In the genomic region with DNA sequence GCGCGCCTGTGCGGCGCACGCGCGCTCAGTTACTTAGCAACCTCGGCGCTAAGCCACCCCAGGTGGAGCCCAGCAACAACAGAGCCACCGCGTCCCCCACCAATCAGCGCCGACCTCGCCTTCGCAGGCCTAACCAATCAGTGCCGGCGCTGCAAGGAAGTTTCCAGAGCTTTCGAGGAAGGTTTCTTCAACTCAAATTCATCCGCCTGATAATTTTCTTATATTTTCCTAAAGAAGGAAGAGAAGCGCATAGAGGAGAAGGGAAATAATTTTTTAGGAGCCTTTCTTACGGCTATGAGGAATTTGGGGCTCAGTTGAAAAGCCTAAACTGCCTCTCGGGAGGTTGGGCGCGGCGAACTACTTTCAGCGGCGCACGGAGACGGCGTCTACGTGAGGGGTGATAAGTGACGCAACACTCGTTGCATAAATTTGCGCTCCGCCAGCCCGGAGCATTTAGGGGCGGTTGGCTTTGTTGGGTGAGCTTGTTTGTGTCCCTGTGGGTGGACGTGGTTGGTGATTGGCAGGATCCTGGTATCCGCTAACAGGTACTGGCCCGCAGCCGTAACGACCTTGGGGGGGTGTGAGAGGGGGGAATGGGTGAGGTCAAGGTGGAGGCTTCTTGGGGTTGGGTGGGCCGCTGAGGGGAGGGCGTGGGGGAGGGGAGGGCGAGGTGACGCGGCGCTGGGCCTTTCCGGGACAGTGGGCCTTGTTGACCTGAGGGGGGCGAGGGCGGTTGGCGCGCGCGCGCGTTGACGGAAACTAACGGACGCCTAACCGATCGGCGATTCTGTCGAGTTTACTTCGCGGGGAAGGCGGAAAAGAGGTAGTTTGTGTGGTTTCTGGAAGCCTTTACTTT, we compare ENCODE assay signal across 1 cellular context.
TF ChIP-seq lines count a peak whose summit lies in the region.

A gene (plus strand): TSS at position 452 of the 856 bp plus-strand sequence. CDS start 817 bp downstream, outside the sequence.

TF ChIP-seq in HepG2, 621 proteins besides CTCF, POLR2A, EP300 and RAD21 (continued from another document and continues in another):
- TF ChIP-seq YEATS2 (CRISPR knock-in tag; IDR thresholded peaks at IDR 0.05; ENCODE audit: borderline replicate concordance) (peak; percentile 93; the same call in 1 of the 2 replicates), RFX5 (IDR thresholded peaks at IDR 0.05; ENCODE audit: low read depth, low read length) (peak; percentile 97), RARA (CRISPR knock-in tag; IDR thresholded peaks at IDR 0.05) (no peak), ZFY (CRISPR knock-in tag; IDR thresholded peaks at IDR 0.05) (peak; percentile 78), TBP (CRISPR knock-in tag; IDR thresholded peaks at IDR 0.05) (no peak), ZNF557 (CRISPR knock-in tag; IDR thresholded peaks at IDR 0.05) (no peak), EHMT2 (IDR thresholded peaks at IDR 0.05; ENCODE audit: borderline replicate concordance, low read depth, low read length) (no peak), STAG1 (CRISPR knock-in tag; IDR thresholded peaks at IDR 0.05) (no peak), HOXA3 (CRISPR knock-in tag; IDR thresholded peaks at IDR 0.05) (peak; percentile 75), NFYC (CRISPR knock-in tag; IDR thresholded peaks at IDR 0.05) (peak; percentile 90), KLF12 (CRISPR knock-in tag; IDR thresholded peaks at IDR 0.05; ENCODE audit: borderline replicate concordance) (no peak; the same call in 1 of the 2 replicates), KMT2A (CRISPR knock-in tag; IDR thresholded peaks at IDR 0.05) (no peak; the same call in 1 of the 2 replicates), RNF2 (conservative IDR thresholded peaks at IDR 0.05; ENCODE audit: low read depth) (no peak; the same call in 1 of the 2 replicates), ZNF605 (CRISPR knock-in tag; IDR thresholded peaks at IDR 0.05) (peak; percentile 96), SNRNP70 (IDR thresholded peaks at IDR 0.05; ENCODE audit: low read depth, low read length) (no peak), SP2 (CRISPR knock-in tag; IDR thresholded peaks at IDR 0.05) (peak; percentile 75), ZBTB7B (CRISPR knock-in tag; IDR thresholded peaks at IDR 0.05) (no peak; the same call in 1 of the 2 replicates), HDAC6 (IDR thresholded peaks at IDR 0.05; ENCODE audit: low read depth, low read length) (no peak), ZNF30 (CRISPR knock-in tag; IDR thresholded peaks at IDR 0.05) (0 out of 2 replicates have a peak, but pooled peaks have one; percentile 28), ZNF510 (CRISPR knock-in tag; IDR thresholded peaks at IDR 0.05; ENCODE audit: low read depth) (0 out of 2 replicates have a peak, but pooled peaks have one; percentile 35), SNAI1 (CRISPR knock-in tag; IDR thresholded peaks at IDR 0.05; ENCODE audit: borderline replicate concordance) (no peak), ZNF619 (CRISPR knock-in tag; IDR thresholded peaks at IDR 0.05) (no peak), REPIN1 (CRISPR knock-in tag; IDR thresholded peaks at IDR 0.05; ENCODE audit: borderline replicate concordance, low read depth) (peak; percentile 76; the same call in 1 of the 2 replicates), ZSCAN21 (CRISPR knock-in tag; IDR thresholded peaks at IDR 0.05; ENCODE audit: borderline replicate concordance) (no peak), RFXANK (CRISPR knock-in tag; IDR thresholded peaks at IDR 0.05) (peak; percentile 96; the same call in 1 of the 2 replicates), AGO2 (optimal IDR thresholded peaks at IDR 0.05; ENCODE audit: low read depth, low read length) (peak; percentile 70), ZNF674 (CRISPR knock-in tag; IDR thresholded peaks at IDR 0.05; ENCODE audit: low read depth) (no peak), MTF2 (CRISPR knock-in tag; IDR thresholded peaks at IDR 0.05; ENCODE audit: borderline replicate concordance) (no peak), ZSCAN20 (CRISPR knock-in tag; IDR thresholded peaks at IDR 0.05; ENCODE audit: borderline replicate concordance) (no peak), GABPA (IDR thresholded peaks at IDR 0.05; ENCODE audit: low read depth, low read length) (no peak), GABPA (CRISPR knock-in tag; IDR thresholded peaks at IDR 0.05; ENCODE audit: low read depth) (no peak; the same call in none of the 2 replicates), SMARCC2 (IDR thresholded peaks at IDR 0.05) (no peak), ARID2 (CRISPR knock-in tag; IDR thresholded peaks at IDR 0.05; ENCODE audit: borderline replicate concordance) (no peak), JUND (CRISPR knock-in tag; IDR thresholded peaks at IDR 0.05) (no peak), ZNF547 (CRISPR knock-in tag; IDR thresholded peaks at IDR 0.05) (peak; percentile 89; the same call in 1 of the 2 replicates), HNRNPK (IDR thresholded peaks at IDR 0.05; ENCODE audit: low read depth, low read length, poor library complexity, severe bottlenecking) (peak; percentile 88)
- TF ChIP-seq, protein P1, sequence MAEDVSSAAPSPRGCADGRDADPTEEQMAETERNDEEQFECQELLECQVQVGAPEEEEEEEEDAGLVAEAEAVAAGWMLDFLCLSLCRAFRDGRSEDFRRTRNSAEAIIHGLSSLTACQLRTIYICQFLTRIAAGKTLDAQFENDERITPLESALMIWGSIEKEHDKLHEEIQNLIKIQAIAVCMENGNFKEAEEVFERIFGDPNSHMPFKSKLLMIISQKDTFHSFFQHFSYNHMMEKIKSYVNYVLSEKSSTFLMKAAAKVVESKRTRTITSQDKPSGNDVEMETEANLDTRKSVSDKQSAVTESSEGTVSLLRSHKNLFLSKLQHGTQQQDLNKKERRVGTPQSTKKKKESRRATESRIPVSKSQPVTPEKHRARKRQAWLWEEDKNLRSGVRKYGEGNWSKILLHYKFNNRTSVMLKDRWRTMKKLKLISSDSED (CRISPR knock-in tag; IDR thresholded peaks at IDR 0.05), result no peak
- TF ChIP-seq, protein P2, sequence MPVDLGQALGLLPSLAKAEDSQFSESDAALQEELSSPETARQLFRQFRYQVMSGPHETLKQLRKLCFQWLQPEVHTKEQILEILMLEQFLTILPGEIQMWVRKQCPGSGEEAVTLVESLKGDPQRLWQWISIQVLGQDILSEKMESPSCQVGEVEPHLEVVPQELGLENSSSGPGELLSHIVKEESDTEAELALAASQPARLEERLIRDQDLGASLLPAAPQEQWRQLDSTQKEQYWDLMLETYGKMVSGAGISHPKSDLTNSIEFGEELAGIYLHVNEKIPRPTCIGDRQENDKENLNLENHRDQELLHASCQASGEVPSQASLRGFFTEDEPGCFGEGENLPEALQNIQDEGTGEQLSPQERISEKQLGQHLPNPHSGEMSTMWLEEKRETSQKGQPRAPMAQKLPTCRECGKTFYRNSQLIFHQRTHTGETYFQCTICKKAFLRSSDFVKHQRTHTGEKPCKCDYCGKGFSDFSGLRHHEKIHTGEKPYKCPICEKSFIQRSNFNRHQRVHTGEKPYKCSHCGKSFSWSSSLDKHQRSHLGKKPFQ (CRISPR knock-in tag; IDR thresholded peaks at IDR 0.05; ENCODE audit: insufficient replicate concordance), result peak; percentile 86
- TF ChIP-seq, protein P3, sequence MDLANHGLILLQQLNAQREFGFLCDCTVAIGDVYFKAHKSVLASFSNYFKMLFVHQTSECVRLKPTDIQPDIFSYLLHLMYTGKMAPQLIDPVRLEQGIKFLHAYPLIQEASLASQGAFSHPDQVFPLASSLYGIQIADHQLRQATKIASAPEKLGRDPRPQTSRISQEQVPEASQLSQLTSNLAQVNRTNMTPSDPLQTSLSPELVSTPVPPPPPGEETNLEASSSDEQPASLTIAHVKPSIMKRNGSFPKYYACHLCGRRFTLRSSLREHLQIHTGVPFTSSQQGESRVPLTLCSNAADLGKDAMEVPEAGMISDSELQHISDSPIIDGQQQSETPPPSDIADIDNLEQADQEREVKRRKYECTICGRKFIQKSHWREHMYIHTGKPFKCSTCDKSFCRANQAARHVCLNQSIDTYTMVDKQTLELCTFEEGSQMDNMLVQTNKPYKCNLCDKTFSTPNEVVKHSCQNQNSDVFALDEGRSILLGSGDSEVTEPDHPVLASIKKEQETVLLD (CRISPR knock-in tag; IDR thresholded peaks at IDR 0.05; ENCODE audit: low read depth), result peak; percentile 58; the same call in 1 of the 2 replicates
- TF ChIP-seq, protein P4, sequence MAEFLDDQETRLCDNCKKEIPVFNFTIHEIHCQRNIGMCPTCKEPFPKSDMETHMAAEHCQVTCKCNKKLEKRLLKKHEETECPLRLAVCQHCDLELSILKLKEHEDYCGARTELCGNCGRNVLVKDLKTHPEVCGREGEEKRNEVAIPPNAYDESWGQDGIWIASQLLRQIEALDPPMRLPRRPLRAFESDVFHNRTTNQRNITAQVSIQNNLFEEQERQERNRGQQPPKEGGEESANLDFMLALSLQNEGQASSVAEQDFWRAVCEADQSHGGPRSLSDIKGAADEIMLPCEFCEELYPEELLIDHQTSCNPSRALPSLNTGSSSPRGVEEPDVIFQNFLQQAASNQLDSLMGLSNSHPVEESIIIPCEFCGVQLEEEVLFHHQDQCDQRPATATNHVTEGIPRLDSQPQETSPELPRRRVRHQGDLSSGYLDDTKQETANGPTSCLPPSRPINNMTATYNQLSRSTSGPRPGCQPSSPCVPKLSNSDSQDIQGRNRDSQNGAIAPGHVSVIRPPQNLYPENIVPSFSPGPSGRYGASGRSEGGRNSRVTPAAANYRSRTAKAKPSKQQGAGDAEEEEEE (CRISPR knock-in tag; IDR thresholded peaks at IDR 0.05; ENCODE audit: borderline replicate concordance), result no peak
- TF ChIP-seq, protein P5, sequence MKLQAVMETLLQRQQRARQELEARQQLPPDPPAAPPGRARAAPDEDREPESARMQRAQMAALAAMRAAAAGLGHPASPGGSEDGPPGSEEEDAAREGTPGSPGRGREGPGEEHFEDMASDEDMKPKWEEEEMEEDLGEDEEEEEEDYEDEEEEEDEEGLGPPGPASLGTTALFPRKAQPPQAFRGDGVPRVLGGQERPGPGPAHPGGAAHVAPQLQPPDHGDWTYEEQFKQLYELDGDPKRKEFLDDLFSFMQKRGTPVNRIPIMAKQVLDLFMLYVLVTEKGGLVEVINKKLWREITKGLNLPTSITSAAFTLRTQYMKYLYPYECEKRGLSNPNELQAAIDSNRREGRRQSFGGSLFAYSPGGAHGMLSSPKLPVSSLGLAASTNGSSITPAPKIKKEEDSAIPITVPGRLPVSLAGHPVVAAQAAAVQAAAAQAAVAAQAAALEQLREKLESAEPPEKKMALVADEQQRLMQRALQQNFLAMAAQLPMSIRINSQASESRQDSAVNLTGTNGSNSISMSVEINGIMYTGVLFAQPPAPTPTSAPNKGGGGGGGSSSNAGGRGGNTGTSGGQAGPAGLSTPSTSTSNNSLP (IDR thresholded peaks at IDR 0.05; ENCODE audit: low read depth, low read length), result peak; percentile 87
- TF ChIP-seq, protein P6, sequence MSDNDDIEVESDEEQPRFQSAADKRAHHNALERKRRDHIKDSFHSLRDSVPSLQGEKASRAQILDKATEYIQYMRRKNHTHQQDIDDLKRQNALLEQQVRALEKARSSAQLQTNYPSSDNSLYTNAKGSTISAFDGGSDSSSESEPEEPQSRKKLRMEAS (IDR thresholded peaks at IDR 0.05), result peak; percentile 41
- TF ChIP-seq, protein P7, sequence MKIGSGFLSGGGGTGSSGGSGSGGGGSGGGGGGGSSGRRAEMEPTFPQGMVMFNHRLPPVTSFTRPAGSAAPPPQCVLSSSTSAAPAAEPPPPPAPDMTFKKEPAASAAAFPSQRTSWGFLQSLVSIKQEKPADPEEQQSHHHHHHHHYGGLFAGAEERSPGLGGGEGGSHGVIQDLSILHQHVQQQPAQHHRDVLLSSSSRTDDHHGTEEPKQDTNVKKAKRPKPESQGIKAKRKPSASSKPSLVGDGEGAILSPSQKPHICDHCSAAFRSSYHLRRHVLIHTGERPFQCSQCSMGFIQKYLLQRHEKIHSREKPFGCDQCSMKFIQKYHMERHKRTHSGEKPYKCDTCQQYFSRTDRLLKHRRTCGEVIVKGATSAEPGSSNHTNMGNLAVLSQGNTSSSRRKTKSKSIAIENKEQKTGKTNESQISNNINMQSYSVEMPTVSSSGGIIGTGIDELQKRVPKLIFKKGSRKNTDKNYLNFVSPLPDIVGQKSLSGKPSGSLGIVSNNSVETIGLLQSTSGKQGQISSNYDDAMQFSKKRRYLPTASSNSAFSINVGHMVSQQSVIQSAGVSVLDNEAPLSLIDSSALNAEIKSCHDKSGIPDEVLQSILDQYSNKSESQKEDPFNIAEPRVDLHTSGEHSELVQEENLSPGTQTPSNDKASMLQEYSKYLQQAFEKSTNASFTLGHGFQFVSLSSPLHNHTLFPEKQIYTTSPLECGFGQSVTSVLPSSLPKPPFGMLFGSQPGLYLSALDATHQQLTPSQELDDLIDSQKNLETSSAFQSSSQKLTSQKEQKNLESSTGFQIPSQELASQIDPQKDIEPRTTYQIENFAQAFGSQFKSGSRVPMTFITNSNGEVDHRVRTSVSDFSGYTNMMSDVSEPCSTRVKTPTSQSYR (CRISPR knock-in tag; IDR thresholded peaks at IDR 0.05; ENCODE audit: borderline replicate concordance), result peak; percentile 81; the same call in 1 of the 2 replicates
- TF ChIP-seq, protein P8, sequence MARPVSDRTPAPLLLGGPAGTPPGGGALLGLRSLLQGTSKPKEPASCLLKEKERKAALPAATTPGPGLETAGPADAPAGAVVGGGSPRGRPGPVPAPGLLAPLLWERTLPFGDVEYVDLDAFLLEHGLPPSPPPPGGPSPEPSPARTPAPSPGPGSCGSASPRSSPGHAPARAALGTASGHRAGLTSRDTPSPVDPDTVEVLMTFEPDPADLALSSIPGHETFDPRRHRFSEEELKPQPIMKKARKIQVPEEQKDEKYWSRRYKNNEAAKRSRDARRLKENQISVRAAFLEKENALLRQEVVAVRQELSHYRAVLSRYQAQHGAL (CRISPR knock-in tag; IDR thresholded peaks at IDR 0.05; ENCODE audit: not compliant biosample characterization), result no peak
- TF ChIP-seq, protein P9, sequence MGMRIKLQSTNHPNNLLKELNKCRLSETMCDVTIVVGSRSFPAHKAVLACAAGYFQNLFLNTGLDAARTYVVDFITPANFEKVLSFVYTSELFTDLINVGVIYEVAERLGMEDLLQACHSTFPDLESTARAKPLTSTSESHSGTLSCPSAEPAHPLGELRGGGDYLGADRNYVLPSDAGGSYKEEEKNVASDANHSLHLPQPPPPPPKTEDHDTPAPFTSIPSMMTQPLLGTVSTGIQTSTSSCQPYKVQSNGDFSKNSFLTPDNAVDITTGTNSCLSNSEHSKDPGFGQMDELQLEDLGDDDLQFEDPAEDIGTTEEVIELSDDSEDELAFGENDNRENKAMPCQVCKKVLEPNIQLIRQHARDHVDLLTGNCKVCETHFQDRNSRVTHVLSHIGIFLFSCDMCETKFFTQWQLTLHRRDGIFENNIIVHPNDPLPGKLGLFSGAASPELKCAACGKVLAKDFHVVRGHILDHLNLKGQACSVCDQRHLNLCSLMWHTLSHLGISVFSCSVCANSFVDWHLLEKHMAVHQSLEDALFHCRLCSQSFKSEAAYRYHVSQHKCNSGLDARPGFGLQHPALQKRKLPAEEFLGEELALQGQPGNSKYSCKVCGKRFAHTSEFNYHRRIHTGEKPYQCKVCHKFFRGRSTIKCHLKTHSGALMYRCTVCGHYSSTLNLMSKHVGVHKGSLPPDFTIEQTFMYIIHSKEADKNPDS (CRISPR knock-in tag; IDR thresholded peaks at IDR 0.05), result no peak
- TF ChIP-seq, protein P10, sequence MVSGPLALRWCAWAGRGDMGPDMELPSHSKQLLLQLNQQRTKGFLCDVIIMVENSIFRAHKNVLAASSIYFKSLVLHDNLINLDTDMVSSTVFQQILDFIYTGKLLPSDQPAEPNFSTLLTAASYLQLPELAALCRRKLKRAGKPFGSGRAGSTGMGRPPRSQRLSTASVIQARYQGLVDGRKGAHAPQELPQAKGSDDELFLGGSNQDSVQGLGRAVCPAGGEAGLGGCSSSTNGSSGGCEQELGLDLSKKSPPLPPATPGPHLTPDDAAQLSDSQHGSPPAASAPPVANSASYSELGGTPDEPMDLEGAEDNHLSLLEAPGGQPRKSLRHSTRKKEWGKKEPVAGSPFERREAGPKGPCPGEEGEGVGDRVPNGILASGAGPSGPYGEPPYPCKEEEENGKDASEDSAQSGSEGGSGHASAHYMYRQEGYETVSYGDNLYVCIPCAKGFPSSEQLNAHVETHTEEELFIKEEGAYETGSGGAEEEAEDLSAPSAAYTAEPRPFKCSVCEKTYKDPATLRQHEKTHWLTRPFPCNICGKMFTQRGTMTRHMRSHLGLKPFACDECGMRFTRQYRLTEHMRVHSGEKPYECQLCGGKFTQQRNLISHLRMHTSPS (CRISPR knock-in tag; IDR thresholded peaks at IDR 0.05; ENCODE audit: low read depth), result no peak
